ENCODE assay signal across 13 cellular contexts in the genomic region with DNA sequence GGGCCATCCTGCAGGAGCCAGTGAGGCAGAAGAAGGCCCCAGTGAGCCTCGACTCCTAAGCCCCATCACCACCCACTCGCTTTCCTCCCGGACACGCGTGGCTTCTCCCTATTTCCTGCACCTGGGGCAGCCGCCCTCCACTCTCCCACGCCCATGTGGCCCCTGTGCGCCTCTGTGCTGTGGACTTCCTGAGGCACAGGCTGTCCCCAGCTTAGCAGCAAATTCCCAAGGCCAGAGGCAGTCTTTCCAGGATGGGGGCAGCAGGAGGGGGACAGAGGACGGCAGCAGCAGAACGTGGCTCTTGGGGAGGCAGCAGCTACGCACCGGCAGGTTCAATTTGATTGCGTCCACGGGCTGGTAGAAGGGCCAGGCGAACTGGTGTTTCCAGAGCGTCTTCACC.
"Had no signal": no experiment of that assay in that cellular context is flagged by ENCODE, and none has a peak within 500 bp of the region (broad histone marks: within the 10 kb centered on the region; RNA-seq: fewer than 3 reads in every experiment).

No MANE protein-coding gene starts in this region.

- H3K9ac ChIP-seq: parathyroid adenoma had no signal

- H3K9me3 ChIP-seq: upper lobe of right lung had no signal

- H3K27me3 ChIP-seq: upper lobe of right lung had no signal

- H3K4me3 ChIP-seq: upper lobe of right lung had no signal

- ATAC-seq: activated T-cell treated with anti-CD3 and anti-CD28 coated beads, Interleukin-2, amount 50 U/mL, for 4 hours; stimulated activated naive CD8-positive, alpha-beta T cell treated with anti-CD3 and anti-CD28 coated beads, Interleukin-15, Interleukin-2, amounts not matched to agents 100 U/mL and 50 U/mL, for 24 hours; upper lobe of right lung had no signal

- H3K27ac ChIP-seq: parathyroid adenoma, upper lobe of right lung had no signal

- DNase-seq: activated B cell treated with CpG ODN at 0.5 μM for 24 hours; activated CD4-positive, alpha-beta T cell treated with anti-CD3 and anti-CD28 coated beads for 4 hours; activated CD4-positive, alpha-beta T cell treated with anti-CD3 and anti-CD28 coated beads, Interleukin-2, amount 50 U/mL, for 48 hours; activated CD8-positive, alpha-beta memory T cell treated with anti-CD3 and anti-CD28 coated beads, Interleukin-2, amount 50 U/mL, for 48 hours; activated naive CD4-positive, alpha-beta T cell treated with Interleukin-2 at 50 U/mL for 16 hours; activated T-cell treated with anti-CD3 and anti-CD28 coated beads, Interleukin-2, amount 50 U/mL, for 4 hours; amygdala; foreskin fibroblast; stimulated activated CD4-positive, alpha-beta T cell treated with anti-CD3 and anti-CD28 coated beads, Interleukin-4, amount 100 ng/mL, for 24 hours; stimulated activated naive CD8-positive, alpha-beta T cell treated with anti-CD3 and anti-CD28 coated beads, Interleukin-15, Interleukin-2, amounts not matched to agents 100 U/mL and 50 U/mL, for 24 hours; T1000; upper lobe of right lung had no signal
